8 cellular contexts compared by ENCODE assay signal in the genomic region with DNA sequence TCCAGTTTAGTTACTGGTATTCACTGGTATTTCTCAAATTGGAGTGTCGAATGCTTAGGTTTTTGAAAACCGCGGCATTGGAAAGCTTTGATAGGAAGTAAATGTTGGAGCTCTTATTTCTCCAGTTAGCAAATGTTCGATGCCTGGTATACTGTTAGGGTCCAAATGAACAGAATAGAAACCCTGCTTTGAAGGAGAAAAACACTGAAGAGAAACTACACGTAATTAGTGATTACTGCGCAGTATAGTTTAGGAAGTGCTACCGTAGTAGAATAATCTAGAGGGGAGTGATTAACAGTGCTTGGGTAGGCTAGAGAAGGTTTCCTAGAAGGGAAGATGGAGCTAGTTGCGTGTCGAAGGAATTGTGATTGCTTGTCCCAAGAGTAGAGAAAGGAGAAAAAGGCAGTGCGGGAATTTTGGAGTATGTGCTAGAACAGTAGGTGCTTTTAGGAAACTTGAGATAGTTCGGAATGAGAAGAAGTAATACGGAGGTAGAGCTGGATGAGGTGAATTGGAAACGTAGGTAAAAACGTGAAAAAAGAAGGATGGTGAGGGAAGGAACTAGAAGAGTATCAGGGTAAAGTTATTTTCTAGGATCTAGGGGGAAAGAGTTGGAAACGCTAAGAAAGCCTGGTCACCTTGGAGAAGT.
A peak's percentile ranks its signal among the peaks of the same experiment; 100 is the strongest.
DNase-seq lines count a peak whose midpoint lies in the region; ATAC-seq and TF ChIP-seq lines count a peak whose summit lies in the region.

No MANE protein-coding gene starts in this region.

- H3K27ac ChIP-seq in DOHH2 (ENCODE audit: low read depth, low read length) (peak overlapping the region; percentile 93), OCI-LY3 (ENCODE audit: low read length) (peak overlapping the region; percentile 92), parathyroid adenoma (no peak overlapping the region)

- peaks cover 89% of the 10 kb centered on the region for H3K79me2 ChIP-seq in DOHH2 (ENCODE audit: control insufficient read depth, low read length)
- H3K79me2 ChIP-seq in OCI-LY3 (ENCODE audit: low read length): peaks cover 79% of the 10 kb centered on the region
- H3K79me2 ChIP-seq in parathyroid adenoma: peaks cover 12% of the 10 kb centered on the region

- peaks cover 18% of the 10 kb centered on the region; the same call in 1 of the 2 replicates for H4K20me1 ChIP-seq in DOHH2 (ENCODE audit: control insufficient read depth, insufficient read depth, low read depth, low read length)
- peaks cover 29% of the 10 kb centered on the region for H4K20me1 ChIP-seq in OCI-LY3 (ENCODE audit: insufficient read depth, low read length)

- no peak for TF ChIP-seq CTCF in DOHH2 (IDR thresholded peaks at IDR 0.05; ENCODE audit: low read depth, low read length, poor library complexity, severe bottlenecking)
- no peak for TF ChIP-seq CTCF in OCI-LY3 (IDR thresholded peaks at IDR 0.05; ENCODE audit: low read depth, low read length)
- no peak for TF ChIP-seq CTCF in epithelial cell of esophagus (IDR thresholded peaks at IDR 0.05; ENCODE audit: insufficient read depth, low read depth, low read length, missing control alignments)
- TF ChIP-seq CTCF in parathyroid adenoma (IDR thresholded peaks at IDR 0.05): no peak

- H3K27me3 ChIP-seq in DOHH2 (ENCODE audit: control insufficient read depth, low read length): no peaks in the 10 kb centered on the region
- no peaks in the 10 kb centered on the region for H3K27me3 ChIP-seq in OCI-LY3 (ENCODE audit: low read depth, low read length)
- H3K27me3 ChIP-seq in parathyroid adenoma (ENCODE audit: control insufficient read depth, insufficient read depth, low read length): no peaks in the 10 kb centered on the region

- DNase-seq in epithelial cell of esophagus (ENCODE audit: low read depth) (peak; percentile 8), kidney glomerular epithelial cell (lab: John Stamatoyannopoulos, UW) (no peak), HuH-7.5 (ENCODE audit: low spot score) (no peak)

- H3K4me2 ChIP-seq in DOHH2 (ENCODE audit: low read length): peak overlapping the region; percentile 87
- peak overlapping the region; percentile 94 for H3K4me2 ChIP-seq in OCI-LY3 (ENCODE audit: low read length)
- peak overlapping the region; percentile 92 for H3K4me2 ChIP-seq in parathyroid adenoma (ENCODE audit: low read length)

- peak overlapping the region; percentile 93 for H3K9ac ChIP-seq in OCI-LY3 (ENCODE audit: low read length)
- H3K9ac ChIP-seq in parathyroid adenoma: no peak overlapping the region

- H2AFZ ChIP-seq in OCI-LY3 (ENCODE audit: low read depth, low read length) (no peak overlapping the region), parathyroid adenoma (peak overlapping the region; percentile 96)

- no peaks in the 10 kb centered on the region; the same call in 1 of the 2 replicates for H3F3A ChIP-seq in DOHH2 (ENCODE audit: control insufficient read depth, insufficient read depth)

- no peaks in the 10 kb centered on the region for H3K9me2 ChIP-seq in DOHH2 (replicated peaks; ENCODE audit: control insufficient read depth, low read length)

- H3K4me3 ChIP-seq in DOHH2 (ENCODE audit: low read length) (peak overlapping the region; percentile 88), OCI-LY3 (ENCODE audit: low read length) (peak overlapping the region; percentile 94), epithelial cell of esophagus (ENCODE audit: low read length) (peak overlapping the region; percentile 97), parathyroid adenoma (ENCODE audit: low read depth, low read length) (peak overlapping the region; percentile 89)

- H3K36me3 ChIP-seq in DOHH2 (ENCODE audit: control insufficient read depth, low read length) (peaks cover 62% of the 10 kb centered on the region), OCI-LY3 (replicated peaks; ENCODE audit: low read depth, low read length) (peaks cover under 1% of the 10 kb centered on the region), parathyroid adenoma (ENCODE audit: control insufficient read depth, insufficient read depth, low read length) (no peaks in the 10 kb centered on the region)

- no peak for ATAC-seq in activated CD4-positive, CD25-positive, alpha-beta regulatory T cell treated with anti-CD3 and anti-CD28 coated beads, Interleukin-2, amount 50 U/mL, for 24 hours
- no peak for ATAC-seq in HG03196 (IDR thresholded peaks at IDR 0.05; ENCODE audit: unreplicated experiment)

- no peaks in the 10 kb centered on the region for H3K9me3 ChIP-seq in DOHH2 (ENCODE audit: control insufficient read depth, insufficient read depth, low read length)
- H3K9me3 ChIP-seq in OCI-LY3 (ENCODE audit: insufficient read depth, low read length): no peaks in the 10 kb centered on the region
- H3K9me3 ChIP-seq in parathyroid adenoma (ENCODE audit: control insufficient read depth, low read length): no peaks in the 10 kb centered on the region

- H3K4me1 ChIP-seq in DOHH2 (ENCODE audit: control insufficient read depth, low read length) (peaks cover 41% of the 10 kb centered on the region), OCI-LY3 (ENCODE audit: low read length) (peaks cover 17% of the 10 kb centered on the region), parathyroid adenoma (no peaks in the 10 kb centered on the region)
